In the genomic region with DNA sequence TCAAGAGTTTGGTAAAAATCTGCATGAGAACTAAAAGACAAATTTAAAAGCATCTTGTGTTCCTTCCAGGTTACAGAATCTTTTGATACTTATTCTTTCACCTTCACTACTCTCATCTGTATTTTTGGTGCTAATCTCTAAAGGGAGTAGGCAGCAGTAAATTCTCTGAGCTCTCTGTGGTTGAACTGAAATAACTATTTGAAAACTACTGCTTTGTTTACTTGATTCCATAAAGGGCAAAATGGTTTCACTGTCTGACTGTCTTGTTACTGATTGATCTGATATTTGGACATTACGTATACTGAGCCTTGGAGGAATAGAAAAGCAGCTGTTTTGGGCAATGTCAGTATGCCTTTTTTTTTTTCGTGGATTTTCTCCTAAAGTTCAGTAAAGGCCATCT, we compare ENCODE assay signal across 15 cellular contexts.
A peak's percentile ranks its signal among the peaks of the same experiment; 100 is the strongest.
DNase-seq lines count a peak whose midpoint lies in the region; ATAC-seq and TF ChIP-seq lines count a peak whose summit lies in the region.
"Had no signal": no experiment of that assay in that cellular context is flagged by ENCODE, and none has a peak within 500 bp of the region (broad histone marks: within the 10 kb centered on the region; RNA-seq: fewer than 3 reads in every experiment).

No MANE protein-coding gene starts in this region.

- H3K4me3 Mint-ChIP-seq in osteocyte (ENCODE audit: unreplicated experiment), result no peak overlapping the region

- WGBS in IMR-90 (ENCODE audit: extremely low coverage in 2 of 2, insufficient read length in 1 of 2), 2 experiments, result no CpG with 5 or more reads among the region's 2 CpGs

- H3K36me3 Mint-ChIP-seq in osteocyte (ENCODE audit: unreplicated experiment), result peaks cover 16% of the 10 kb centered on the region

- H2AFZ ChIP-seq in IMR-90 (replicated peaks; ENCODE audit: low read length, poor library complexity), result no peak overlapping the region

- no peak overlapping the region for H3K4me3 ChIP-seq in IMR-90 (ENCODE audit: insufficient read depth, low read depth, low read length)

- POLR2A ChIA-PET in IMR-90 (lab: Charles Lee; ENCODE audit: unreplicated experiment), result no interaction called here

- H4K20me1 ChIP-seq in IMR-90 (ENCODE audit: insufficient read depth, low read length), result no peaks in the 10 kb centered on the region; the same call in 1 of the 2 replicates

- peak overlapping the region; percentile 48 for H3K27ac Mint-ChIP-seq in osteocyte (ENCODE audit: unreplicated experiment)

- TF ChIP-seq POLR2A in IMR-90 (IDR thresholded peaks at IDR 0.05; ENCODE audit: low read depth, low read length), result no peak

- H3K27me3 ChIP-seq in IMR-90 (ENCODE audit: control insufficient read depth, insufficient read depth, low read length), result no peaks in the 10 kb centered on the region

- no peak overlapping the region for H4K5ac ChIP-seq in IMR-90 (ENCODE audit: low read depth, low read length)

- peak overlapping the region; percentile 68 for H2BK5ac ChIP-seq in IMR-90 (ENCODE audit: low read depth, low read length, poor library complexity, severe bottlenecking)

- H2AK5ac ChIP-seq in IMR-90 (ENCODE audit: low read depth, low read length), result no peak overlapping the region

- no peak overlapping the region for H3K9ac ChIP-seq in IMR-90 (ENCODE audit: low read depth, low read length)

- no peak overlapping the region for H3K4ac ChIP-seq in IMR-90 (ENCODE audit: low read depth, low read length)

- H3K4me1 ChIP-seq in IMR-90 (ENCODE audit: control insufficient read depth, insufficient read depth, low read length), result peaks cover 15% of the 10 kb centered on the region

- H3K27ac ChIP-seq in IMR-90 (ENCODE audit: insufficient read depth, low read length), result peak overlapping the region; percentile 44; the same call in 1 of the 2 replicates

- no peak overlapping the region for H3K23ac ChIP-seq in IMR-90 (ENCODE audit: low read depth, low read length)

- TF ChIP-seq CTCF in IMR-90 (conservative IDR thresholded peaks at IDR 0.05; ENCODE audit: low read depth, low read length), result no peak
- no peak for TF ChIP-seq CTCF in osteocyte (IDR thresholded peaks at IDR 0.05)

- no peak overlapping the region for H3K4me2 ChIP-seq in IMR-90 (ENCODE audit: low read depth, low read length)

- 0 out of 4 replicates have a peak overlapping the region, but pooled peaks of 1 of the 2 experiments have one; percentile 46 for H4K8ac ChIP-seq in IMR-90 (ENCODE audit: low read depth in 2 of 2, low read length in 2 of 2)

- no peak overlapping the region for H2BK15ac ChIP-seq in IMR-90 (ENCODE audit: low read depth, low read length)

- H3K9me1 ChIP-seq in IMR-90 (ENCODE audit: insufficient read depth, low read length), result peaks cover 4% of the 10 kb centered on the region; the same call in 1 of the 2 replicates

- no peak overlapping the region for H2AK9ac ChIP-seq in IMR-90 (replicated peaks; ENCODE audit: low read depth, low read length, poor library complexity)

- TF ChIP-seq RAD21 in IMR-90 (IDR thresholded peaks at IDR 0.05; ENCODE audit: low read length), result no peak

- H3K27me3 Mint-ChIP-seq in osteocyte (ENCODE audit: unreplicated experiment), result no peaks in the 10 kb centered on the region

- H3K79me1 ChIP-seq in IMR-90 (ENCODE audit: low read depth in 1 of 2, low read length in 2 of 2), result peaks cover 18 to 41% of the 10 kb centered on the region in 2 experiments

- peak; percentile 45 for ATAC-seq in GM18511 (IDR thresholded peaks at IDR 0.05; ENCODE audit: unreplicated experiment)
- peak; percentile 28; the same call in 1 of the 2 replicates for ATAC-seq in IMR-90 (ENCODE audit: low read depth)
- no peak for ATAC-seq in left cardiac atrium
- no peak for ATAC-seq in HG03159 (IDR thresholded peaks at IDR 0.05; ENCODE audit: unreplicated experiment)
- ATAC-seq: HCT116 had no signal

- H3K9me3 Mint-ChIP-seq in osteocyte (ENCODE audit: unreplicated experiment), result peaks cover 6% of the 10 kb centered on the region

- H3K56ac ChIP-seq in IMR-90 (ENCODE audit: extremely low read depth, insufficient read depth, low read length), result no peak overlapping the region; the same call in 1 of the 2 replicates

- CTCF ChIA-PET in IMR-90 (lab: Yijun Ruan, JAX), result no interaction called here

- peak overlapping the region; percentile 42; the same call in 1 of the 2 replicates for H3K18ac ChIP-seq in IMR-90 (ENCODE audit: low read depth, low read length)

- no peak overlapping the region for H3K14ac ChIP-seq in IMR-90 (replicated peaks; ENCODE audit: low read depth, low read length)

- 0 out of 2 replicates have a peak overlapping the region, but pooled peaks have one; percentile 32 for H2BK20ac ChIP-seq in IMR-90 (ENCODE audit: low read depth, low read length)

- peaks cover 24% of the 10 kb centered on the region for H3K4me1 Mint-ChIP-seq in osteocyte (ENCODE audit: unreplicated experiment)

- intact Hi-C loops in IMR-90 (cut with micrococcal nuclease) (loop anchor here (10.0 kb wide), 1 partner anchor 623 kb away; no protein-coding TSS in a partner anchor), left cardiac atrium (cut with DNase I) (no loop called here)

- BruUV-seq in IMR-90 (replicated peaks; lab: Mats Ljungman, UMichigan), result no TSS peak

- dilution Hi-C loops in IMR-90 (cut with HindIII; ENCODE audit: low sequenced_read_pairs, unreplicated experiment), result no loop called here

- peaks cover 2% of the 10 kb centered on the region for H3K36me3 ChIP-seq in IMR-90 (ENCODE audit: control insufficient read depth, insufficient read depth, low read length)

- no peak overlapping the region for H2BK120ac ChIP-seq in IMR-90 (ENCODE audit: low read depth, low read length)

- in situ Hi-C loops in IMR-90 (cut with MboI; ENCODE audit: low sequenced_read_pairs), result no loop called here

- peak overlapping the region; percentile 5; the same call in 1 of the 2 replicates for H4K91ac ChIP-seq in IMR-90 (ENCODE audit: insufficient read depth, low read depth, low read length)

- no peak for DNase-seq in IMR-90
- peak; percentile 12 for DNase-seq in fibroblast of peridontal ligament (ENCODE audit: extremely low read depth)
- DNase-seq in osteocyte (ENCODE audit: extremely low spot score, unreplicated experiment), result no peak
- DNase-seq in NCI-H146 treated with DMSO at 0.1 percent for 48 hours (lab: John Stamatoyannopoulos, UW; ENCODE audit: unreplicated experiment), result no peak
- no peak for DNase-seq in left cardiac atrium
- DNase-seq: Karpas-422, NCI-H1092 treated with DMSO at 0.1 percent for 48 hours, NCI-H1436 treated with DMSO at 0.1 percent for 48 hours, NCI-H1930, NCI-H2107, NCI-H524, NCI-H748 treated with DMSO at 0.1 percent for 48 hours had no signal

- H3K9me3 ChIP-seq in IMR-90 (ENCODE audit: control insufficient read depth, insufficient read depth, low read length), result no peaks in the 10 kb centered on the region

TF ChIP-seq in IMR-90, 13 proteins besides CTCF, POLR2A, EP300 and RAD21:
- TF ChIP-seq FOS (IDR thresholded peaks at IDR 0.05; ENCODE audit: low read depth, low read length) (no peak), BHLHE40 (IDR thresholded peaks at IDR 0.05; ENCODE audit: low read depth, low read length) (no peak)

Comparison
In these comparisons a context has a peak if more than half of its experiments do, and no peak if none do; other contexts are left out.
1. ATAC-seq: peak in GM18511 (single experiment) and IMR-90 (single experiment); none in left cardiac atrium (0 of 2) and HG03159 (single experiment).